ENCODE assay signal across 8 cellular contexts in genomic region chr20:354298-354977, GRCh38. TPM values are rescaled to one million over a fixed set of nuclear protein-coding genes. Genes with fewer than 3 reads are reported as not detected.
A peak's percentile ranks its signal among the peaks of the same experiment; 100 is the strongest.
DNase-seq lines count a peak whose midpoint lies in the region; ATAC-seq and TF ChIP-seq lines count a peak whose summit lies in the region.

No MANE protein-coding gene starts in this region.

- intact Hi-C loops in naive thymus-derived CD4-positive, alpha-beta T cell (cut with micrococcal nuclease), result loop anchor here (1.0 to 5.0 kb wide), 12 partner anchors 26 to 384 kb away; partner anchors contain the start of genes CSNK2A1 (in 2 of the 2), TBC1D20 (in 2 of the 2), RBCK1 (in 1 of the 2) and TRIB3 (in 1 of the 2)

- no peak overlapping the region for H3K4me3 ChIP-seq in epithelial cell of esophagus (ENCODE audit: low read length)
- no peak overlapping the region for H3K4me3 ChIP-seq in naive thymus-derived CD4-positive, alpha-beta T cell (ENCODE audit: low read length)

- H3K4me1 ChIP-seq in naive thymus-derived CD4-positive, alpha-beta T cell (ENCODE audit: control insufficient read depth in 2 of 2, insufficient read depth in 2 of 2, low read length in 2 of 2), result peaks cover 0 to 3% of the 10 kb centered on the region in 2 donors

- no peaks in the 10 kb centered on the region for H3K9me3 Mint-ChIP-seq in activated CD8-positive, alpha-beta memory T cell treated with anti-CD3 and anti-CD28 coated beads, Interleukin-2, amount 10 ng/mL, durations not matched to agents 7 days and 5 days (ENCODE audit: low read depth)
- peaks cover 0 to 1% (median 0%) of the 10 kb centered on the region in 11 donors for H3K9me3 Mint-ChIP-seq in naive thymus-derived CD4-positive, alpha-beta T cell
- H3K9me3 Mint-ChIP-seq in stimulated activated memory B cell treated with anti-CD40 and anti-IgM and Interleukin-4, amounts not matched to agents 10 μg/mL and 1 μg/mL and 100 μg/mL, for 72 hours, result no peaks in the 10 kb centered on the region

- no peak overlapping the region for H3K27ac Mint-ChIP-seq in activated CD8-positive, alpha-beta memory T cell treated with anti-CD3 and anti-CD28 coated beads, Interleukin-2, amount 10 ng/mL, durations not matched to agents 7 days and 5 days
- no peak overlapping the region for H3K27ac Mint-ChIP-seq in naive thymus-derived CD4-positive, alpha-beta T cell
- H3K27ac Mint-ChIP-seq in stimulated activated memory B cell treated with anti-CD40 and anti-IgM and Interleukin-4, amounts not matched to agents 10 μg/mL and 1 μg/mL and 100 μg/mL, for 72 hours, result peak overlapping the region; percentile 45

- TF ChIP-seq CTCF in GM20000 (IDR thresholded peaks at IDR 0.05; ENCODE audit: extremely low read depth, missing control alignments) (peak; percentile 92), epithelial cell of esophagus (IDR thresholded peaks at IDR 0.05; ENCODE audit: insufficient read depth, low read depth, low read length, missing control alignments) (peak; percentile 94)

- POLR2A ChIA-PET in naive thymus-derived CD4-positive, alpha-beta T cell (lab: Charles Lee), result interaction anchor here (1.0 to 1.3 kb wide), 3 partner anchors 53 to 143 kb away, joined by 3 to 4 read pairs (median 4); no protein-coding TSS in a partner anchor

- no peaks in the 10 kb centered on the region for H3K27me3 ChIP-seq in naive thymus-derived CD4-positive, alpha-beta T cell (ENCODE audit: control insufficient read depth in 2 of 2, insufficient read depth in 2 of 2, low read length in 2 of 2)

- no peak overlapping the region for H3K27ac ChIP-seq in naive thymus-derived CD4-positive, alpha-beta T cell (ENCODE audit: low read depth, low read length)

- peaks cover 8% of the 10 kb centered on the region for H3K27me3 Mint-ChIP-seq in activated CD8-positive, alpha-beta memory T cell treated with anti-CD3 and anti-CD28 coated beads, Interleukin-2, amount 10 ng/mL, durations not matched to agents 7 days and 5 days
- peaks cover 0 to 4% (median 0%) of the 10 kb centered on the region in 5 donors for H3K27me3 Mint-ChIP-seq in naive thymus-derived CD4-positive, alpha-beta T cell
- H3K27me3 Mint-ChIP-seq in stimulated activated memory B cell treated with anti-CD40 and anti-IgM and Interleukin-4, amounts not matched to agents 10 μg/mL and 1 μg/mL and 100 μg/mL, for 72 hours, result no peaks in the 10 kb centered on the region

- no peak overlapping the region for H3K4me3 Mint-ChIP-seq in activated CD8-positive, alpha-beta memory T cell treated with anti-CD3 and anti-CD28 coated beads, Interleukin-2, amount 10 ng/mL, durations not matched to agents 7 days and 5 days
- H3K4me3 Mint-ChIP-seq in naive thymus-derived CD4-positive, alpha-beta T cell, result no peak overlapping the region
- H3K4me3 Mint-ChIP-seq in stimulated activated memory B cell treated with anti-CD40 and anti-IgM and Interleukin-4, amounts not matched to agents 10 μg/mL and 1 μg/mL and 100 μg/mL, for 72 hours, result no peak overlapping the region

- DNase-seq in CMK (ENCODE audit: low read depth) (peak; percentile 76), GM20000 (ENCODE audit: low spot score) (peak; percentile 88), HuH-7 (ENCODE audit: low spot score) (peak; percentile 90), NOMO-1 treated with DMSO at 0.1 percent for 48 hours (lab: John Stamatoyannopoulos, UW; ENCODE audit: unreplicated experiment) (peak; percentile 69), epithelial cell of esophagus (ENCODE audit: low read depth) (peak; percentile 76)
- peak; percentile 85 for DNase-seq in activated CD8-positive, alpha-beta memory T cell treated with anti-CD3 and anti-CD28 coated beads, Interleukin-2, amount 10 ng/mL, durations not matched to agents 7 days and 5 days
- DNase-seq in naive thymus-derived CD4-positive, alpha-beta T cell, result peak; percentile 64 to 86 (median 79)

- ATAC-seq in activated CD8-positive, alpha-beta memory T cell treated with anti-CD3 and anti-CD28 coated beads, Interleukin-2, amount 10 ng/mL, durations not matched to agents 7 days and 5 days, result peak; percentile 99
- peak; percentile 100 for ATAC-seq in naive thymus-derived CD4-positive, alpha-beta T cell
- ATAC-seq in stimulated activated memory B cell treated with anti-CD40 and anti-IgM and Interleukin-4, amounts not matched to agents 10 μg/mL and 1 μg/mL and 100 μg/mL, for 72 hours, result peak; percentile 97

- peaks cover 0 to 3% (median 0%) of the 10 kb centered on the region in 3 experiments for H3K36me3 ChIP-seq in naive thymus-derived CD4-positive, alpha-beta T cell (ENCODE audit: control insufficient read depth in 2 of 3, insufficient read depth in 3 of 3, low read length in 3 of 3)

- CTCF ChIA-PET in activated CD8-positive, alpha-beta memory T cell treated with anti-CD3 and anti-CD28 coated beads, Interleukin-2, amount 10 ng/mL, durations not matched to agents 7 days and 5 days (lab: Charles Lee), result interaction anchor here (0.5 to 6.4 kb wide), 28 partner anchors 9 to 313 kb away, joined by 3 to 64 read pairs (median 5); partner anchors contain the start of gene TRIB3
- CTCF ChIA-PET in naive thymus-derived CD4-positive, alpha-beta T cell (lab: Charles Lee), result interaction anchor here (0.6 to 4.5 kb wide), 8 partner anchors 9 to 291 kb away, joined by 3 to 74 read pairs (median 4); no protein-coding TSS in a partner anchor

- H3K9me3 ChIP-seq in naive thymus-derived CD4-positive, alpha-beta T cell (ENCODE audit: control insufficient read depth in 2 of 3, low read length in 3 of 3), result no peaks in the 10 kb centered on the region

- H3K4me1 Mint-ChIP-seq in activated CD8-positive, alpha-beta memory T cell treated with anti-CD3 and anti-CD28 coated beads, Interleukin-2, amount 10 ng/mL, durations not matched to agents 7 days and 5 days, result peaks cover 10% of the 10 kb centered on the region
- peaks cover 0 to 13% (median 5%) of the 10 kb centered on the region in 7 donors for H3K4me1 Mint-ChIP-seq in naive thymus-derived CD4-positive, alpha-beta T cell
- peaks cover 11% of the 10 kb centered on the region for H3K4me1 Mint-ChIP-seq in stimulated activated memory B cell treated with anti-CD40 and anti-IgM and Interleukin-4, amounts not matched to agents 10 μg/mL and 1 μg/mL and 100 μg/mL, for 72 hours

- H3K36me3 Mint-ChIP-seq in activated CD8-positive, alpha-beta memory T cell treated with anti-CD3 and anti-CD28 coated beads, Interleukin-2, amount 10 ng/mL, durations not matched to agents 7 days and 5 days, result no peaks in the 10 kb centered on the region
- no peaks in the 10 kb centered on the region for H3K36me3 Mint-ChIP-seq in naive thymus-derived CD4-positive, alpha-beta T cell
- H3K36me3 Mint-ChIP-seq in stimulated activated memory B cell treated with anti-CD40 and anti-IgM and Interleukin-4, amounts not matched to agents 10 μg/mL and 1 μg/mL and 100 μg/mL, for 72 hours, result peaks cover 7% of the 10 kb centered on the region

RNA-seq across cellular contexts. Expression of gene NRSN2, which starts 7.5 kb away (rescaled TPM):
- 1 to 10 TPM; 2.9 to 5.0 TPM for total RNA-seq in activated CD8-positive, alpha-beta memory T cell treated with anti-CD3 and anti-CD28 coated beads, Interleukin-2, amount 10 ng/mL, durations not matched to agents 7 days and 5 days
- total RNA-seq in naive thymus-derived CD4-positive, alpha-beta T cell, result 1 to 10 TPM in 3 of 5 experiments, under 1 TPM in 2; 0.24 to 2.1 (median 1.3) TPM
- 1 to 10 TPM; 1.3 to 1.8 TPM for polyA plus RNA-seq in naive thymus-derived CD4-positive, alpha-beta T cell

RNA-seq across cellular contexts. Expression of gene TRIB3, which starts 26.1 kb away (rescaled TPM):
- 10 to 100 TPM; 22.4 to 25.4 TPM for total RNA-seq in activated CD8-positive, alpha-beta memory T cell treated with anti-CD3 and anti-CD28 coated beads, Interleukin-2, amount 10 ng/mL, durations not matched to agents 7 days and 5 days
- total RNA-seq in naive thymus-derived CD4-positive, alpha-beta T cell, result 10 to 100 TPM in 1 of 5 experiments, 1 to 10 TPM in 4; 2.4 to 27.7 (median 9.4) TPM
- 10 to 100 TPM; 12.6 to 16.0 TPM for polyA plus RNA-seq in naive thymus-derived CD4-positive, alpha-beta T cell

RNA-seq across cellular contexts. Expression of gene SOX12, which starts 29.1 kb away (rescaled TPM):
- 1 to 10 TPM; 5.7 to 6.3 TPM for total RNA-seq in activated CD8-positive, alpha-beta memory T cell treated with anti-CD3 and anti-CD28 coated beads, Interleukin-2, amount 10 ng/mL, durations not matched to agents 7 days and 5 days
- 10 to 100 TPM in 3 of 5 experiments, 1 to 10 TPM in 2; 4.6 to 15.1 (median 12.3) TPM for total RNA-seq in naive thymus-derived CD4-positive, alpha-beta T cell
- polyA plus RNA-seq in naive thymus-derived CD4-positive, alpha-beta T cell, result 1 to 10 TPM in 1 of 2 donors, under 1 TPM in 1; 0.89 to 1.3 TPM

RNA-seq across cellular contexts. Expression of gene RBCK1, which starts 53.7 kb away (rescaled TPM):
- total RNA-seq in activated CD8-positive, alpha-beta memory T cell treated with anti-CD3 and anti-CD28 coated beads, Interleukin-2, amount 10 ng/mL, durations not matched to agents 7 days and 5 days, result 100 to 1,000 TPM; 114 to 173 TPM
- total RNA-seq in naive thymus-derived CD4-positive, alpha-beta T cell, result 100 to 1,000 TPM in 1 of 5 experiments, 10 to 100 TPM in 4; 70.3 to 153 (median 96.9) TPM
- polyA plus RNA-seq in naive thymus-derived CD4-positive, alpha-beta T cell, result 10 to 100 TPM; 80.1 to 98.1 TPM

RNA-seq across cellular contexts. Expression of gene ZCCHC3, which starts 57.1 kb away (rescaled TPM):
- 10 to 100 TPM; 27.4 to 28.2 TPM for total RNA-seq in activated CD8-positive, alpha-beta memory T cell treated with anti-CD3 and anti-CD28 coated beads, Interleukin-2, amount 10 ng/mL, durations not matched to agents 7 days and 5 days
- 10 to 100 TPM; 14.6 to 31.9 (median 27.1) TPM for total RNA-seq in naive thymus-derived CD4-positive, alpha-beta T cell
- polyA plus RNA-seq in naive thymus-derived CD4-positive, alpha-beta T cell, result 10 to 100 TPM in 1 of 2 donors, 1 to 10 TPM in 1; 5.6 to 15.3 TPM
